In genomic region chr1:14442669-14443068, GRCh38 we compare ENCODE assay signal across 18 cellular contexts.
DNase-seq lines count a peak whose midpoint lies in the region; ATAC-seq, FAIRE-seq and TF ChIP-seq lines count a peak whose summit lies in the region.
"Had no signal": no experiment of that assay in that cellular context is flagged by ENCODE, and none has a peak within 500 bp of the region (broad histone marks: within the 10 kb centered on the region; RNA-seq: fewer than 3 reads in every experiment).

No MANE protein-coding gene starts in this region.

- H2BK15ac ChIP-seq in IMR-90 (ENCODE audit: low read depth, low read length) = no peak overlapping the region

- H4K20me1 ChIP-seq in DND-41 (ENCODE audit: insufficient read depth, low read length) (no peaks in the 10 kb centered on the region), IMR-90 (ENCODE audit: insufficient read depth, low read length) (no peaks in the 10 kb centered on the region), K562 (replicated peaks; ENCODE audit: control insufficient read depth, insufficient read depth, low read length) (0 out of 2 replicates have a peak, but pooled peaks cover 4% of the 10 kb centered on the region)

- H3K4me3 ChIP-seq in DND-41 (ENCODE audit: low read depth in 1 of 2, low read length in 2 of 2) (no peak overlapping the region), IMR-90 (ENCODE audit: insufficient read depth, low read depth, low read length) (no peak overlapping the region), K562 (no peak overlapping the region), esophagus muscularis mucosa (no peak overlapping the region)
- H3K4me3 ChIP-seq: GM23248, Peyer's patch had no signal

- dilution Hi-C loops in IMR-90 (cut with HindIII; ENCODE audit: low sequenced_read_pairs, unreplicated experiment) = no loop called here

- no peak for FAIRE-seq in K562 (lab: Jason Lieb, UNC)

- H3K27ac ChIP-seq in DND-41 (ENCODE audit: low read length) = no peak overlapping the region
- no peak overlapping the region for H3K27ac ChIP-seq in IMR-90 (ENCODE audit: insufficient read depth, low read length)
- H3K27ac ChIP-seq in K562 (ENCODE audit: extremely low read depth, low read depth, low read length) = no peak overlapping the region
- no peak overlapping the region for H3K27ac ChIP-seq in esophagus muscularis mucosa (replicated peaks in 1 of 4)
- H3K27ac ChIP-seq: GM23248, Peyer's patch had no signal

- CTCF ChIA-PET in IMR-90 (lab: Yijun Ruan, JAX) = no interaction called here
- CTCF ChIA-PET in K562 (lab: Yijun Ruan, JAX; ENCODE audit: low intra/inter-chr PET ratio) = interaction anchor here (0.6 kb wide), 1 partner anchor 947 kb away, joined by 3 read pairs; no protein-coding TSS in a partner anchor

- peak overlapping the region; percentile 23; the same call in 1 of the 2 replicates for H2BK20ac ChIP-seq in IMR-90 (ENCODE audit: low read depth, low read length)

- DNase-seq in DND-41 (no peak), IMR-90 (no peak), K562 (ENCODE audit: extremely low read depth in 1 of 4, low spot score in 3 of 4) (peak; percentile 52 to 67 (median 62)), mesothelial cell of epicardium (ENCODE audit: low spot score in 2 of 2, unreplicated experiment in 2 of 2) (no peak), kidney glomerular epithelial cell (lab: John Stamatoyannopoulos, UW) (no peak), esophagus muscularis mucosa (ENCODE audit: extremely low spot score) (no peak)
- DNase-seq: COR-L47, DMS53, GM23248, HFFc6, NCI-H1105 treated with DMSO at 0.1 percent for 48 hours, NCI-H1694 treated with DMSO at 0.1 percent for 48 hours, NCI-H2107, NCI-H2227 treated with DMSO at 0.1 percent for 48 hours, NCI-H524, Peyer's patch had no signal

- H3K36me3 Mint-ChIP-seq in mesothelial cell of epicardium = no peaks in the 10 kb centered on the region
- H3K36me3 Mint-ChIP-seq: IgD-negative memory B cell had no signal

- intact Hi-C loops in IMR-90 (cut with micrococcal nuclease) (loop anchor here (5.0 kb wide), 1 partner anchor 45 kb away; no protein-coding TSS in a partner anchor), K562 (cut with micrococcal nuclease) (no loop called here), esophagus muscularis mucosa (cut with DNase I) (no loop called here)

- no peaks in the 10 kb centered on the region for H3K9me3 Mint-ChIP-seq in mesothelial cell of epicardium
- H3K9me3 Mint-ChIP-seq: IgD-negative memory B cell had no signal

- peak overlapping the region; percentile 22 for H3K27ac Mint-ChIP-seq in mesothelial cell of epicardium
- H3K27ac Mint-ChIP-seq: HFFc6, IgD-negative memory B cell had no signal

- no peak overlapping the region for H3K9ac ChIP-seq in DND-41 (ENCODE audit: low read depth, low read length)
- no peak overlapping the region for H3K9ac ChIP-seq in IMR-90 (ENCODE audit: low read depth, low read length)
- H3K9ac ChIP-seq in K562 (ENCODE audit: insufficient read depth in 1 of 2, low read depth in 2 of 2, low read length in 2 of 2) = no peak overlapping the region
- H3K9ac ChIP-seq: GM23248 had no signal

- H3K18ac ChIP-seq in IMR-90 (ENCODE audit: low read depth, low read length) = peak overlapping the region; percentile 62; the same call in 1 of the 2 replicates

- 78% methylated on average over 4 of the region's 4 CpGs; no CpG with 5 or more reads in 1 of the 2 experiments for WGBS in IMR-90 (ENCODE audit: extremely low coverage in 2 of 2, insufficient read length in 1 of 2), 2 experiments
- 8% methylated on average over 4 of the region's 4 CpGs for WGBS in K562 (ENCODE audit: insufficient coverage, low coverage, missing lambda C conversion rate)
- WGBS in esophagus muscularis mucosa = 85% methylated on average over 4 of the region's 4 CpGs

- H4K8ac ChIP-seq in IMR-90 (ENCODE audit: low read depth in 2 of 2, low read length in 2 of 2) = 0 out of 4 replicates have a peak overlapping the region, but pooled peaks of 1 of the 2 experiments have one; percentile 42

- H3K79me2 ChIP-seq in DND-41 (ENCODE audit: insufficient read depth, low read length) (no peaks in the 10 kb centered on the region), K562 (ENCODE audit: control insufficient read depth, insufficient read depth, low read length) (no peaks in the 10 kb centered on the region)

- no peak overlapping the region for H3K4me3 Mint-ChIP-seq in mesothelial cell of epicardium
- H3K4me3 Mint-ChIP-seq: HFFc6, IgD-negative memory B cell had no signal

- H2BK120ac ChIP-seq in IMR-90 (ENCODE audit: low read depth, low read length) = 0 out of 2 replicates have a peak overlapping the region, but pooled peaks have one; percentile 82

- no peak for TF ChIP-seq RAD21 in IMR-90 (IDR thresholded peaks at IDR 0.05; ENCODE audit: low read length)
- TF ChIP-seq RAD21 in K562 (CRISPR knock-in tag; conservative IDR thresholded peaks at IDR 0.05 in 1 of 2, IDR thresholded peaks at IDR 0.05 in 1 of 2) = peak in 1 of 2 experiments; percentile 44; a peak in 2 of 4 replicates

- no peak for TF ChIP-seq EP300 in K562 (IDR thresholded peaks at IDR 0.05; ENCODE audit: low read length)
- no peak for TF ChIP-seq EP300 in esophagus muscularis mucosa (IDR thresholded peaks at IDR 0.05)

- TF ChIP-seq CTCF in DND-41 (IDR thresholded peaks at IDR 0.05; ENCODE audit: borderline replicate concordance, extremely low read depth, low read length, poor library complexity, severe bottlenecking) = peak; percentile 20
- no peak for TF ChIP-seq CTCF in IMR-90 (conservative IDR thresholded peaks at IDR 0.05; ENCODE audit: low read depth, low read length)
- TF ChIP-seq CTCF in K562 (IDR thresholded peaks at IDR 0.05 in 2 of 3, conservative IDR thresholded peaks at IDR 0.05 in 1 of 3; ENCODE audit: insufficient read depth in 2 of 3, low read depth in 1 of 3, low read length in 3 of 3) = peak; percentile 43 to 56 (median 49)
- TF ChIP-seq CTCF in mesothelial cell of epicardium (IDR thresholded peaks at IDR 0.05; ENCODE audit: unreplicated experiment) = no peak
- TF ChIP-seq CTCF in esophagus muscularis mucosa (IDR thresholded peaks at IDR 0.05) = no peak

- H3K4me2 ChIP-seq in DND-41 (ENCODE audit: insufficient read depth, low read length) (no peak overlapping the region), IMR-90 (ENCODE audit: low read depth, low read length) (no peak overlapping the region), K562 (ENCODE audit: insufficient read depth, low read length) (no peak overlapping the region)

- POLR2A ChIA-PET in IMR-90 (lab: Charles Lee; ENCODE audit: unreplicated experiment) (no interaction called here), K562 (lab: Yijun Ruan, JAX) (interaction anchor here (0.6 to 1.2 kb wide), 3 partner anchors 8 to 12 kb away, joined by 3 to 4 read pairs (median 3); no protein-coding TSS in a partner anchor)

- peaks cover 21% of the 10 kb centered on the region for H3K4me1 Mint-ChIP-seq in mesothelial cell of epicardium
- H3K4me1 Mint-ChIP-seq: IgD-negative memory B cell had no signal

- in situ Hi-C loops in IMR-90 (cut with MboI; ENCODE audit: low sequenced_read_pairs) (no loop called here), K562 (cut with MboI) (no loop called here)

- no peak overlapping the region for H4K5ac ChIP-seq in IMR-90 (ENCODE audit: low read depth, low read length)

- H2AFZ ChIP-seq in DND-41 (ENCODE audit: low read depth, low read length) (no peak overlapping the region), IMR-90 (replicated peaks; ENCODE audit: low read length, poor library complexity) (no peak overlapping the region), K562 (ENCODE audit: low read depth, low read length) (no peak overlapping the region)
- H2AFZ ChIP-seq: GM23248 had no signal

- no peak overlapping the region for H3K4ac ChIP-seq in IMR-90 (ENCODE audit: low read depth, low read length)

- TF ChIP-seq POLR2A in IMR-90 (IDR thresholded peaks at IDR 0.05; ENCODE audit: low read depth, low read length) = no peak
- TF ChIP-seq POLR2A in K562 (conservative IDR thresholded peaks at IDR 0.05) = no peak
- TF ChIP-seq POLR2A in esophagus muscularis mucosa (IDR thresholded peaks at IDR 0.05; ENCODE audit: low read depth) = no peak

- no peaks in the 10 kb centered on the region for H3K4me1 ChIP-seq in DND-41 (ENCODE audit: insufficient read depth, low read length)
- peaks cover 7% of the 10 kb centered on the region for H3K4me1 ChIP-seq in IMR-90 (ENCODE audit: control insufficient read depth, insufficient read depth, low read length)
- H3K4me1 ChIP-seq in K562 (replicated peaks in 1 of 2; ENCODE audit: control insufficient read depth in 2 of 2, insufficient read depth in 2 of 2, low read length in 2 of 2) = peaks cover 14 to 47% of the 10 kb centered on the region in 2 experiments
- no peaks in the 10 kb centered on the region for H3K4me1 ChIP-seq in esophagus muscularis mucosa
- H3K4me1 ChIP-seq: Peyer's patch had no signal

- H3K9me3 ChIP-seq in DND-41 (ENCODE audit: insufficient read depth, low read length, severe bottlenecking) (no peaks in the 10 kb centered on the region), IMR-90 (ENCODE audit: control insufficient read depth, insufficient read depth, low read length) (no peaks in the 10 kb centered on the region), K562 (replicated peaks; ENCODE audit: control insufficient read depth, insufficient read depth, low read depth, low read length) (0 out of 2 replicates have a peak, but pooled peaks cover 4% of the 10 kb centered on the region), esophagus muscularis mucosa (no peaks in the 10 kb centered on the region)
- H3K9me3 ChIP-seq: Peyer's patch had no signal

- no peaks in the 10 kb centered on the region for H3K9me1 ChIP-seq in IMR-90 (ENCODE audit: insufficient read depth, low read length)
- no peaks in the 10 kb centered on the region for H3K9me1 ChIP-seq in K562 (ENCODE audit: control insufficient read depth, insufficient read depth, low read length)

- H2AK9ac ChIP-seq in IMR-90 (replicated peaks; ENCODE audit: low read depth, low read length, poor library complexity) = no peak overlapping the region

- H3K14ac ChIP-seq in IMR-90 (replicated peaks; ENCODE audit: low read depth, low read length) = no peak overlapping the region

- no peaks in the 10 kb centered on the region for H3K79me1 ChIP-seq in IMR-90 (ENCODE audit: low read depth in 1 of 2, low read length in 2 of 2)

- H2BK5ac ChIP-seq in IMR-90 (ENCODE audit: low read depth, low read length, poor library complexity, severe bottlenecking) = no peak overlapping the region

- no peak overlapping the region for H3K23ac ChIP-seq in IMR-90 (ENCODE audit: low read depth, low read length)

- H4K91ac ChIP-seq in IMR-90 (ENCODE audit: insufficient read depth, low read depth, low read length) = no peak overlapping the region; the same call in 1 of the 2 replicates

- ATAC-seq in DND-41 (ENCODE audit: insufficient read depth, low read depth) (no peak), IMR-90 (ENCODE audit: low read depth) (no peak), K562 (peak; percentile 80), HG03175 (IDR thresholded peaks at IDR 0.05; ENCODE audit: unreplicated experiment) (no peak)

- no peak overlapping the region for H3K56ac ChIP-seq in IMR-90 (ENCODE audit: extremely low read depth, insufficient read depth, low read length)

- H3K36me3 ChIP-seq in DND-41 (ENCODE audit: insufficient read depth, low read length) (no peaks in the 10 kb centered on the region), IMR-90 (ENCODE audit: control insufficient read depth, insufficient read depth, low read length) (no peaks in the 10 kb centered on the region), K562 (ENCODE audit: control insufficient read depth, insufficient read depth, low read length) (no peaks in the 10 kb centered on the region), esophagus muscularis mucosa (no peaks in the 10 kb centered on the region)
- H3K36me3 ChIP-seq: Peyer's patch had no signal

- BruUV-seq in IMR-90 (replicated peaks; lab: Mats Ljungman, UMichigan) = no TSS peak
- no TSS peak for BruUV-seq in K562 (replicated peaks; lab: Mats Ljungman, UMichigan)

- H3K27me3 Mint-ChIP-seq in mesothelial cell of epicardium (ENCODE audit: low read depth) = peaks cover 13% of the 10 kb centered on the region

- H3K27me3 ChIP-seq in DND-41 (ENCODE audit: insufficient read depth, low read length, poor library complexity) (no peaks in the 10 kb centered on the region), IMR-90 (ENCODE audit: control insufficient read depth, insufficient read depth, low read length) (no peaks in the 10 kb centered on the region), K562 (ENCODE audit: control insufficient read depth in 2 of 2, insufficient read depth in 2 of 2, low read length in 2 of 2) (no peaks in the 10 kb centered on the region), esophagus muscularis mucosa (peaks cover 0 to 13% (median 0%) of the 10 kb centered on the region in 4 donors)
- H3K27me3 ChIP-seq: Peyer's patch had no signal

- peak overlapping the region; percentile 19; the same call in 1 of the 2 replicates for H2AK5ac ChIP-seq in IMR-90 (ENCODE audit: low read depth, low read length)

Comparison
In these comparisons a context has a peak if more than half of its experiments do, and no peak if none do; other contexts are left out.
1. DNase-seq: peak in K562 (4 of 4); none in DND-41 (single experiment), IMR-90 (single experiment), mesothelial cell of epicardium (0 of 2), kidney glomerular epithelial cell (single experiment) and esophagus muscularis mucosa (single experiment).
2. CTCF ChIP-seq: peak in DND-41 (single experiment) and K562 (3 of 3); none in IMR-90 (single experiment), mesothelial cell of epicardium (single experiment) and esophagus muscularis mucosa (0 of 3).